8 cellular contexts compared by ENCODE assay signal in the genomic region with DNA sequence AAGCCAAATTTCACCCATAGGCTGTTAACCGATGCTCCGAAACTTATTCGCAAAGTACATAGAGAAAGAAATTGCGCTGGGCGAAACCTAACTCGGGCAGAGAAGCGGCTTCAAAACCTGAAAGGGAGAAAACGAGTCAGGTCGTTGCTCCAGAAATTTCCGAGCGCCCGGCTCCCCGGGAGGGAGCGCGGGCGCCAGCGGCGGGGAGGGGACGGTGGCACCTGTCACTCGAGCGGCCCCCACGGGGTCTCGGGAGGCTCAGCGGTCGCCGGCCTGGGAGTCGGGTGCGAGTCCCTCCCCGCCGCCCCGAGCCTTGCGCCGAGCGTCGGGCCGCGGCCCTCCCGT. TPM values are rescaled to one million over a fixed set of nuclear protein-coding genes. Genes with fewer than 3 reads are reported as not detected.
A peak's percentile ranks its signal among the peaks of the same experiment; 100 is the strongest.
DNase-seq lines count a peak whose midpoint lies in the region; ATAC-seq and TF ChIP-seq lines count a peak whose summit lies in the region.
"Not testable (repeated sequence)": the region's sequence is repeated elsewhere in the genome, so short reads cannot be mapped to it uniquely, and the experiment has no call there.

No MANE protein-coding gene starts in this region.

- H3K27ac ChIP-seq in Peyer's patch (peak overlapping the region; percentile 92 to 94 (median 93)), right lobe of liver (peak overlapping the region; percentile 60 to 79 (median 78)), sigmoid colon (peak overlapping the region; percentile 84 to 96 (median 93)), temporal lobe (ENCODE audit: low read depth, low read length) (peak overlapping the region; percentile 61)

- peak overlapping the region; percentile 51 for H3K9ac ChIP-seq in endocrine pancreas (ENCODE audit: control insufficient read depth, insufficient read depth, low read length)

- intact Hi-C loops in right lobe of liver (cut with DNase I): not testable (repeated sequence)
- intact Hi-C loops in sigmoid colon (cut with DNase I): loop anchor here (5.0 to 10.0 kb wide), 3 partner anchors 108 to 195 kb away; a partner anchor contains a TSS

- not testable (repeated sequence) for TF ChIP-seq CTCF in Peyer's patch (IDR thresholded peaks at IDR 0.05); right lobe of liver (IDR thresholded peaks at IDR 0.05); sigmoid colon (IDR thresholded peaks at IDR 0.05)

- not testable (repeated sequence) for H3K9me3 Mint-ChIP-seq in activated T-helper 17 cell treated with anti-CD3 and anti-CD28 coated beads, Interleukin-2, amount 50 U/mL, for 72 hours

- DNase-seq in EH (ENCODE audit: low read depth): peak; percentile 2
- DNase-seq in Peyer's patch, right lobe of liver, sigmoid colon: not testable (repeated sequence)

- not testable (repeated sequence) for H3K27me3 Mint-ChIP-seq in activated T-helper 17 cell treated with anti-CD3 and anti-CD28 coated beads, Interleukin-2, amount 50 U/mL, for 72 hours

- H3K4me3 ChIP-seq in Peyer's patch (peak overlapping the region; percentile 69 to 98 (median 82)), endocrine pancreas (ENCODE audit: control insufficient read depth, insufficient read depth, low read length) (peak overlapping the region; percentile 77), right lobe of liver (peak overlapping the region; percentile 49 to 63 (median 55)), sigmoid colon (peak overlapping the region; percentile 61 to 96 (median 82))

- peak; percentile 4 for ATAC-seq in HG03280 (IDR thresholded peaks at IDR 0.05; ENCODE audit: unreplicated experiment)
- ATAC-seq in activated T-helper 17 cell treated with anti-CD3 and anti-CD28 coated beads, Interleukin-2, amount 50 U/mL, for 72 hours (replicated peaks); right lobe of liver: not testable (repeated sequence)

- not testable (repeated sequence) for H3K36me3 ChIP-seq in Peyer's patch; endocrine pancreas (ENCODE audit: control insufficient read depth, insufficient read depth, low read length); right lobe of liver; sigmoid colon

- TF ChIP-seq POLR2A in Peyer's patch (IDR thresholded peaks at IDR 0.05); right lobe of liver (IDR thresholded peaks at IDR 0.05); sigmoid colon (IDR thresholded peaks at IDR 0.05): not testable (repeated sequence)

- H3K36me3 Mint-ChIP-seq in activated T-helper 17 cell treated with anti-CD3 and anti-CD28 coated beads, Interleukin-2, amount 50 U/mL, for 72 hours (ENCODE audit: low read depth): not testable (repeated sequence)

- 0% methylated on average over 7 of the region's 38 CpGs for WGBS in right lobe of liver (ENCODE audit: insufficient coverage, low coverage, low lambda C conversion rate, missing lambda C conversion rate)
- WGBS in sigmoid colon, 2 donors: 0% methylated on average over 38 of the region's 38 CpGs

- not testable (repeated sequence) for H3K4me1 ChIP-seq in Peyer's patch; endocrine pancreas (ENCODE audit: control insufficient read depth, insufficient read depth, low read length); right lobe of liver
- H3K4me1 ChIP-seq in sigmoid colon: peaks cover 0 to 12% (median 8%) of the 10 kb centered on the region in 4 donors

- H3K27ac Mint-ChIP-seq in activated T-helper 17 cell treated with anti-CD3 and anti-CD28 coated beads, Interleukin-2, amount 50 U/mL, for 72 hours: peak overlapping the region; percentile 77

- not testable (repeated sequence) for H3K4me1 Mint-ChIP-seq in activated T-helper 17 cell treated with anti-CD3 and anti-CD28 coated beads, Interleukin-2, amount 50 U/mL, for 72 hours

- not testable (repeated sequence) for H3K27me3 ChIP-seq in Peyer's patch; endocrine pancreas (ENCODE audit: control insufficient read depth, insufficient read depth, low read length); right lobe of liver; sigmoid colon

- TF ChIP-seq EP300 in sigmoid colon (IDR thresholded peaks at IDR 0.05): not testable (repeated sequence)

- not testable (repeated sequence) for H3K9me3 ChIP-seq in Peyer's patch; endocrine pancreas (ENCODE audit: control insufficient read depth, low read length); right lobe of liver; sigmoid colon

- H3K4me3 Mint-ChIP-seq in activated T-helper 17 cell treated with anti-CD3 and anti-CD28 coated beads, Interleukin-2, amount 50 U/mL, for 72 hours: peak overlapping the region; percentile 86

RNA-seq across cellular contexts. Expression of a gene that starts 0.6 kb away (rescaled TPM):
- total RNA-seq in Peyer's patch: 10 to 100 TPM in 2 of 4 donors, 1 to 10 TPM in 2; 7.5 to 22.3 (median 10.7) TPM
- 1 to 10 TPM; 3.3 to 5.6 TPM for total RNA-seq in activated T-helper 17 cell treated with anti-CD3 and anti-CD28 coated beads, Interleukin-2, amount 50 U/mL, for 72 hours
- 1 to 10 TPM; 4.0 to 7.4 (median 5.6) TPM for total RNA-seq in right lobe of liver
- total RNA-seq in sigmoid colon: 10 to 100 TPM; 18.5 to 23.9 (median 21.9) TPM
- polyA plus RNA-seq in sigmoid colon: 1 to 10 TPM; 3.2 to 6.0 (median 3.3) TPM
- 11.3 TPM for total RNA-seq in temporal lobe
